26 cellular contexts compared by ENCODE assay signal in the genomic region with DNA sequence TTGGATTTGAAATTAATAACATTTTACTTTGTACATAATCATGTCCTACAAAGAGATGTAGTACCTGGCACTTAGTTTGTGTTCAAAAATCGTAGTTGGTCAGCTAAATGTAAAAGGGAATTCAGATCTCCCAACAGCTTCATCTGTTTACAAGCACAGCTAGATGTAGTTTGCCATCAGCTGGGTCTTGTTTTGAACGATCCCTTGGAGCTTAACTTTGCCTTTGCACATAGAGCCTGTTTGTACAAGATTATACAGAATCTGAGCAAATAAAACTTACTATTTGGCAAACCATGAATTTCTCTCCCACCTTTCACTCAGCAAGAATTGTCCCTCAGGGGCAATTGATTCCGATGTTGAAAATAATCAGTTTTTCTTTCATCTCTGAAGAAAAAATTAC.
"Had no signal": no experiment of that assay in that cellular context is flagged by ENCODE, and none has a peak within 500 bp of the region (broad histone marks: within the 10 kb centered on the region; RNA-seq: fewer than 3 reads in every experiment).

No MANE protein-coding gene starts in this region.

- H3K36me3 ChIP-seq: brain microvascular endothelial cell had no signal

- H3K27ac ChIP-seq: brain microvascular endothelial cell, coronary artery had no signal

- H3K27me3 ChIP-seq: brain microvascular endothelial cell, dorsolateral prefrontal cortex had no signal

- DNase-seq: activated CD4-positive, alpha-beta T cell treated with anti-CD3 and anti-CD28 coated beads for 48 hours; activated CD4-positive, alpha-beta T cell treated with anti-CD3 and anti-CD28 coated beads, Interleukin-2, amount 50 U/mL, for 1 hour; activated CD4-positive, alpha-beta T cell treated with anti-CD3 and anti-CD28 coated beads, Interleukin-2, amount 50 U/mL, for 48 hours; activated CD8-positive, alpha-beta memory T cell treated with anti-CD3 and anti-CD28 coated beads for 24 hours; activated CD8-positive, alpha-beta T cell treated with anti-CD3 and anti-CD28 coated beads for 36 hours; activated effector memory CD4-positive, alpha-beta T cell treated with Interleukin-2 at 50 U/mL for 16 hours; activated gamma-delta T cell treated with Interleukin-2 at 50 U/mL for 16 hours; activated naive CD4-positive, alpha-beta T cell treated with anti-CD3 and anti-CD28 coated beads, Interleukin-2, amount 50 U/mL, for 16 hours; activated naive CD4-positive, alpha-beta T cell treated with Interleukin-2 at 50 U/mL for 16 hours; activated T-cell treated with anti-CD3 and anti-CD28 coated beads, Interleukin-2, amount 50 U/mL, for 4 hours; amniotic stem cell; anterior cingulate cortex; brain microvascular endothelial cell; dorsolateral prefrontal cortex; effector memory CD4-positive, alpha-beta T cell; endodermal cell; foreskin fibroblast; head of caudate nucleus; T-helper 2 cell had no signal

- ATAC-seq: activated CD8-positive, alpha-beta T cell treated with anti-CD3 and anti-CD28 coated beads for 36 hours; activated T-cell treated with anti-CD3 and anti-CD28 coated beads, Interleukin-2, amount 50 U/mL, for 4 hours; activated T-helper 17 cell treated with anti-CD3 and anti-CD28 coated beads, Interleukin-2, amount 50 U/mL, for 72 hours; esophagus mucosa; WTC11 had no signal

- FAIRE-seq: astrocyte, bronchial epithelial cell, frontal cortex had no signal

- H3K4me3 ChIP-seq: coronary artery, dorsolateral prefrontal cortex had no signal
